ENCODE assay signal across 22 cellular contexts in the genomic region with DNA sequence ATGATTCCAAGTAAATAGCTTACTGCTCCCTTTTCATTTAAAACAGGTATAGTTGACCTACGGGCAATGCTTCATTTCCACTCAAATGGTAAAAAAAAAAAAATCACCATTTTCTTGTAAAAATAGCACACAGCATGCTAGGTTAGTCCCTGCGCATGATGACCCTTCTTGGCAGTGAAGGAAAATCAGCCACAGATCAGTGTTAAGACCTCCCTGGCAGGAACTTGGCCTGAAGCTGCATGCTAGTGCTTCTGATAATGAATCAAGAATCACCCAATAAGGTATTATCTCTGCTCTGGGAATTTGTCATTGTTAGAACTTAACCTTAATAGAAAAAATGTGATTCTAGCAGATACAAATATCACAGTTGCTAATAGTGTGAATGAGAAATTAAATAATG.
DNase-seq lines count a peak whose midpoint lies in the region; ATAC-seq and TF ChIP-seq lines count a peak whose summit lies in the region.
"Had no signal": no experiment of that assay in that cellular context is flagged by ENCODE, and none has a peak within 500 bp of the region (broad histone marks: within the 10 kb centered on the region; RNA-seq: fewer than 3 reads in every experiment).

No MANE protein-coding gene starts in this region.

- no peaks in the 10 kb centered on the region for H3K4me1 ChIP-seq in left lung
- H3K4me1 ChIP-seq: BE2C, BLaER1 had no signal

- H3K9me3 Mint-ChIP-seq in WTC11 = peaks cover 3% of the 10 kb centered on the region; the same call in 1 of the 2 replicates
- H3K9me3 Mint-ChIP-seq: CD4-positive, alpha-beta memory T cell; CD8-positive, alpha-beta memory T cell had no signal

- no peaks in the 10 kb centered on the region for H3K9me3 ChIP-seq in left lung
- H3K9me3 ChIP-seq: BE2C, BLaER1 had no signal

- TF ChIP-seq CTCF in WTC11 (IDR thresholded peaks at IDR 0.05) (no peak), left lung (IDR thresholded peaks at IDR 0.05) (no peak)

- no peak overlapping the region for H3K4me3 ChIP-seq in left lung
- H3K4me3 ChIP-seq: BLaER1 had no signal

- H3K4me3 Mint-ChIP-seq in WTC11 = no peak overlapping the region
- H3K4me3 Mint-ChIP-seq: CD14-positive monocyte; CD4-positive, alpha-beta memory T cell; CD4-positive, CD25-positive, alpha-beta regulatory T cell; CD8-positive, alpha-beta memory T cell had no signal

- CTCF ChIA-PET in WTC11 (lab: Charles Lee) = no interaction called here

- DNase-seq in G401 (ENCODE audit: low spot score) (peak; percentile 68), WTC11 (ENCODE audit: low spot score) (no peak), cerebellum (ENCODE audit: low spot score) (peak; percentile 29), NCI-H69 (lab: John Stamatoyannopoulos, UW) (no peak), NCI-H345 treated with DMSO at 0.1 percent for 48 hours (lab: John Stamatoyannopoulos, UW; ENCODE audit: unreplicated experiment) (no peak), left lung (no peak)
- DNase-seq: 8988T; ACHN; BE2C; CD4-positive, alpha-beta memory T cell; CD4-positive, CD25-positive, alpha-beta regulatory T cell; CD8-positive, alpha-beta memory T cell; COR-L47; DMS 273 treated with DMSO at 0.1 percent for 48 hours; DMS153; DMS53; DMS79; DND-41; EL; GF-D8 had no signal

- 0 out of 2 replicates have a peak overlapping the region, but pooled peaks have one; percentile 13 for H3K27ac Mint-ChIP-seq in WTC11
- H3K27ac Mint-ChIP-seq: CD14-positive monocyte; CD4-positive, alpha-beta memory T cell; CD4-positive, CD25-positive, alpha-beta regulatory T cell had no signal

- POLR2A ChIA-PET in WTC11 (lab: Charles Lee) = no interaction called here

- H3K36me3 ChIP-seq in left lung = peaks cover 0 to 3% of the 10 kb centered on the region in 2 donors
- H3K36me3 ChIP-seq: BE2C had no signal

- in situ Hi-C loops in G401 (cut with HindIII; ENCODE audit: low sequenced_read_pairs) = no loop called here

- peaks cover 1% of the 10 kb centered on the region for H3K4me1 Mint-ChIP-seq in WTC11
- H3K4me1 Mint-ChIP-seq: CD14-positive monocyte; CD4-positive, alpha-beta memory T cell; CD4-positive, CD25-positive, alpha-beta regulatory T cell; CD8-positive, alpha-beta memory T cell had no signal

- no peaks in the 10 kb centered on the region for H3K27me3 ChIP-seq in left lung
- H3K27me3 ChIP-seq: BE2C, BLaER1 had no signal

- H3K27me3 Mint-ChIP-seq in WTC11 (ENCODE audit: low read depth) = no peaks in the 10 kb centered on the region
- H3K27me3 Mint-ChIP-seq: CD4-positive, alpha-beta memory T cell; CD4-positive, CD25-positive, alpha-beta regulatory T cell; CD8-positive, alpha-beta memory T cell had no signal

- no peak for ATAC-seq in WTC11
- ATAC-seq in left lung = no peak

- peaks cover 11% of the 10 kb centered on the region for H3K36me3 Mint-ChIP-seq in WTC11

- H3K27ac ChIP-seq in left lung = no peak overlapping the region
- H3K27ac ChIP-seq: BLaER1 had no signal

- intact Hi-C loops in left lung (cut with DNase I) = no loop called here

TF ChIP-seq in WTC11, 78 proteins besides CTCF, POLR2A, EP300 and RAD21:
- no peak for TF ChIP-seq TEAD4 (CRISPR knock-in tag; IDR thresholded peaks at IDR 0.05)
TF ChIP-seq in WTC11: peak in this region for 0.

Comparison
In these comparisons a context has a peak if more than half of its experiments do, and no peak if none do; other contexts are left out.
1. DNase-seq: peak in G401 (single experiment) and cerebellum (single experiment); none in WTC11 (single experiment), NCI-H69 (single experiment), NCI-H345 treated with DMSO at 0.1 percent for 48 hours (single experiment) and left lung (0 of 2).